Comparison of ENCODE assay signal across 8 cellular contexts in genomic region chr1:117605811-117606607, GRCh38. TPM values are rescaled to one million over a fixed set of nuclear protein-coding genes. Genes with fewer than 3 reads are reported as not detected.
DNase-seq lines count a peak whose midpoint lies in the region; ATAC-seq and TF ChIP-seq lines count a peak whose summit lies in the region.

Gene TENT5C (plus strand): TSS chr1:117606048. CDS start chr1:117622869, 16,821 bp downstream.

- H3K9ac ChIP-seq in BLaER1 treated with 17β-estradiol and CSF1 and Interleukin-3, amounts not matched to agents 10 nM and 100 nM = peak within 1 kb of the TSS; percentile 47 to 77 (median 70); a peak in 21 of 22 replicates

- H3K27me3 ChIP-seq in BLaER1 treated with 17β-estradiol and CSF1 and Interleukin-3, amounts not matched to agents 10 nM and 100 nM = peaks cover 12 to 31% (median 23%) of the 10 kb centered on the region in 11 experiments; a peak in 18 of 22 replicates

- H3K9me3 ChIP-seq in BLaER1 treated with 17β-estradiol and CSF1 and Interleukin-3, amounts not matched to agents 10 nM and 100 nM (replicated peaks in 1 of 11) = no peaks in the 10 kb centered on the region

- no peaks in the 10 kb centered on the region for H3K36me3 ChIP-seq in BLaER1 treated with 17β-estradiol and CSF1 and Interleukin-3, amounts not matched to agents 10 nM and 100 nM

- intact Hi-C loops in left colon (cut with DNase I, micrococcal nuclease) = no loop called here

- H3K4me3 ChIP-seq in BLaER1 treated with 17β-estradiol and CSF1 and Interleukin-3, amounts not matched to agents 10 nM and 100 nM = peak within 1 kb of the TSS; percentile 71 to 90 (median 75)
- H3K4me3 ChIP-seq in coronary artery = peak within 1 kb of the TSS; percentile 91

- DNase-seq in NCI-H524 (lab: John Stamatoyannopoulos, UW) (peak; percentile 93 to 95), coronary artery (ENCODE audit: low spot score) (peak; percentile 98), left colon (peak; percentile 98)
- DNase-seq in activated CD4-positive, alpha-beta T cell treated with anti-CD3 and anti-CD28 coated beads for 4 hours = peak; percentile 98 to 99
- DNase-seq in stimulated activated CD4-positive, alpha-beta T cell treated with anti-CD3 and anti-CD28 coated beads, Interleukin-1b, Interleukin-23, amount 100 ng/mL, for 24 hours (ENCODE audit: low read depth in 4 of 4, low spot score in 1 of 4) = peak; percentile 93 to 95 (median 95)

- peaks cover 0 to 18% (median 7%) of the 10 kb centered on the region in 11 experiments; a peak in 7 of 22 replicates for H4K20me1 ChIP-seq in BLaER1 treated with 17β-estradiol and CSF1 and Interleukin-3, amounts not matched to agents 10 nM and 100 nM

- H3K27ac ChIP-seq in BLaER1 treated with 17β-estradiol and CSF1 and Interleukin-3, amounts not matched to agents 10 nM and 100 nM = peak within 1 kb of the TSS in 2 of 11 experiments; percentile 48 to 69; a peak in 3 of 22 replicates
- peak within 1 kb of the TSS; percentile 83 to 90 for H3K27ac ChIP-seq in coronary artery

- H3K4me2 ChIP-seq in BLaER1 treated with 17β-estradiol and CSF1 and Interleukin-3, amounts not matched to agents 10 nM and 100 nM = peak within 1 kb of the TSS; percentile 96 to 100 (median 100)

- ATAC-seq in GM19324 (IDR thresholded peaks at IDR 0.05; ENCODE audit: low FRiP score, unreplicated experiment) (peak; percentile 95), HG03457 (IDR thresholded peaks at IDR 0.05; ENCODE audit: unreplicated experiment) (peak; percentile 72), left colon (peak; percentile 89)

- TF ChIP-seq CTCF in coronary artery (IDR thresholded peaks at IDR 0.05) = no peak

- peaks cover 12 to 36% (median 26%) of the 10 kb centered on the region in 10 experiments for H3K4me1 ChIP-seq in BLaER1 treated with 17β-estradiol and CSF1 and Interleukin-3, amounts not matched to agents 10 nM and 100 nM

RNA-seq across cellular contexts. Expression of gene TENT5C, which starts in this region (rescaled TPM):
- total RNA-seq in left colon = 10 to 100 TPM; 30.7 to 45.6 TPM
